ENCODE assay signal across 8 cellular contexts in the genomic region with DNA sequence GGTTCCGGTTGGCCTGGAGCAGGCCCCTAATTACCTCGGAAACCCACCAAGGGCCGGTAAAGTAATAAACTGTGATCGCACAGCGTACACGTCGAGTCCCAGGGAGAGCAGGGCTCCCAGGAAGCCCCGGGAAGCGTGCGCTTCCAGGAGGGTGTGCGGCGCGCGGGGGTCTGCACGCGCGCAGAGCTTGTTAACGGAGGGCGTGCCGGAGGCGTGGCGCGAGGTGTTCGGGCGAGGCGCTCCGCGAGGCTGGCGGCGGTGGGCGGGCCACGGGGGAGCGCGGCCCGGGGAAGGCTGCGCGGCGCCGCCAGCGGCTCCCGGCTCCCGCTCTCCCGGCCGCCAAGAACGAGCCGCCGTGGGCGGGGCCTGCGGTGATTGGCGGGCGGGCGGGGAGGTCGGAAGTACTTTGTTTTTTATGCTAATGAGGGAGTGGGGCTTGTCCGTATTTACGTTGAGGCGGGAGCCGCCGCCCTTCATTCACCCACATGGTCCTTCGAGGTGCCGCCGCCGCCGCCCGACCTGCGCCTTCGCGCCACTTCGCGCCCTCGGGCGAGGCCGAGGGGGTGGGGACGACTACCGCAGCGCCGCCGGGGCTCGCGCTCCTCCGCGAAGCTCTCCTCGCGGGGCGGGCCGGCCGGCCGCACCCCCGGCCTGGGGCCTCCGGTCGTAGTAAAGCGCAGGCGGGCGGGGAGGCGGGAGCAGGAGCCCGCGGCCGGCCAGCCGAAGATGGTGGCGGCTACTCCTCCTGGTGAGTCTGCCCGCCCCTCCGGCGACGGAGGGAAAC.
DNase-seq lines count a peak whose midpoint lies in the region; ATAC-seq lines count a peak whose summit lies in the region.

A gene (plus strand): TSS at position 476 of the 784 bp plus-strand sequence.

- peak within 1 kb of the TSS; percentile 100 for H3K27ac ChIP-seq in BLaER1
- H3K27ac ChIP-seq in cingulate gyrus (ENCODE audit: low read depth, low read length): peak within 1 kb of the TSS; percentile 80

- ATAC-seq in GM19328 (IDR thresholded peaks at IDR 0.05; ENCODE audit: unreplicated experiment): peak; percentile 45
- ATAC-seq in HG03460 (IDR thresholded peaks at IDR 0.05; ENCODE audit: unreplicated experiment): peak; percentile 50

- peak within 1 kb of the TSS; percentile 100 for H3K9ac ChIP-seq in BLaER1

- H4K20me1 ChIP-seq in BLaER1: peaks cover 35% of the 10 kb centered on the region

- H3K4me3 ChIP-seq in BLaER1: peak within 1 kb of the TSS; percentile 97

- H3K36me3 ChIP-seq in BLaER1: peaks cover 32% of the 10 kb centered on the region

- no peaks in the 10 kb centered on the region for H3K27me3 ChIP-seq in BLaER1

- H3K4me1 ChIP-seq in BLaER1: peaks cover 30% of the 10 kb centered on the region

- H3K4me2 ChIP-seq in BLaER1: peak within 1 kb of the TSS; percentile 89

- DNase-seq in NCI-H526 (lab: John Stamatoyannopoulos, UW): peak; percentile 92 to 99
- peak; percentile 93 for DNase-seq in activated CD4-positive, alpha-beta T cell treated with anti-CD3 and anti-CD28 coated beads for 48 hours
- peak; percentile 98 for DNase-seq in left kidney (ENCODE audit: low read depth, low spot score)
- DNase-seq in stimulated activated CD4-positive, alpha-beta T cell treated with anti-CD3 and anti-CD28 coated beads, Interleukin-1b, Interleukin-23, amount 100 ng/mL, for 4 hours (ENCODE audit: low read depth in 2 of 2): peak; percentile 87 to 91

- H3K9me3 ChIP-seq in BLaER1: no peaks in the 10 kb centered on the region

Comparison
In these comparisons a context has a peak if more than half of its experiments do, and no peak if none do; other contexts are left out.
1. Peak in every context shown above with its lines: DNase-seq, ATAC-seq, H3K4me3 ChIP-seq and H3K27ac ChIP-seq.